8 cellular contexts compared by ENCODE assay signal in the genomic region with DNA sequence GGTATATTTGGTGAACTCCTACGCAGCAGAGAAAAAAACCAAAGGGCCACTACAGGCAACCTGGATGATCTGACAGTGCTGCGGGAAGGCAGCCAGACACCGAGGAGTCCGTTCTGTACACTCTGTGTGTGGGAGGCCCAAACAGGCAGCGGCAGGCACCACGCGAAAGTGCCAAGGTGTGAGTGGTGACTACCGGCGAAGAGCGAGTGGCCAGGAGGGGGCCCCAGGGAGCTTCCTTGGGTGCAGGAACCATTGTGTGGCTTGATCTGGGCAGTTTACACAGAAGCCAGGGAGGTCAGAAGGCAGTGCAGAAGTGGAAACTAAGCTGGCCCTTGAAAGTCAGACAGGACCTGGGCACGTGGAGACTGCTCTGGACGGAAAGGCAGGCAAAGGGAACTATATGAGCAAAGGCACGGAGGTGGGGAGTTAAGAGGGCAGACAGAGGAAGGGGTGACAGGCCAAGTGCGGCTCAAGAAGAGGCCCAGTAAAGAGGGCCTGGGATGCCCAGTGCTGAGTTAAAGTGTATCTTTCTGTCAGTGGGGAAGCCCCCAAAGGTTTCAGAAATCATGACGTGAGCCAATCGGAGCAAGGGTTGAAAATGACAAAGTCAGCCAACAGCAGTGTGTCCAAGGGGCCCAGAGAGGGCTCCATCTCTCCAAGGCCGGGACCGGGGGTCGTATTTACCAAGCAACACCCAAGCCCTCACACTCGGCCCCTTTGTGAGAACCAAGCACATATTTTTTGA. TPM values are rescaled to one million over a fixed set of nuclear protein-coding genes. Genes with fewer than 3 reads are reported as not detected.
DNase-seq lines count a peak whose midpoint lies in the region; ATAC-seq and TF ChIP-seq lines count a peak whose summit lies in the region.

No MANE protein-coding gene starts in this region.

- peaks cover 23% of the 10 kb centered on the region for H3K4me1 Mint-ChIP-seq in activated CD8-positive, alpha-beta T cell treated with anti-CD3 and anti-CD28 coated beads, Interleukin-2, amount 10 ng/mL, durations not matched to agents 7 days and 5 days (ENCODE audit: low read depth)
- peaks cover 40% of the 10 kb centered on the region for H3K4me1 Mint-ChIP-seq in neural crest cell

- no peak overlapping the region for H3K4me3 Mint-ChIP-seq in activated CD8-positive, alpha-beta T cell treated with anti-CD3 and anti-CD28 coated beads, Interleukin-2, amount 10 ng/mL, durations not matched to agents 7 days and 5 days
- peak overlapping the region; percentile 20 for H3K4me3 Mint-ChIP-seq in neural crest cell

- CTCF ChIA-PET in BJ (lab: Yijun Ruan, JAX), result interaction anchor here (0.6 to 1.4 kb wide), 8 partner anchors 9 to 164 kb away, joined by 3 to 4 read pairs (median 3); no protein-coding TSS in a partner anchor
- CTCF ChIA-PET in activated CD8-positive, alpha-beta T cell treated with anti-CD3 and anti-CD28 coated beads, Interleukin-2, amount 10 ng/mL, durations not matched to agents 7 days and 5 days (lab: Charles Lee), result interaction anchor here (0.6 to 1.5 kb wide), 5 partner anchors 9 to 210 kb away, joined by 3 to 5 read pairs (median 3); no protein-coding TSS in a partner anchor

- no peaks in the 10 kb centered on the region for H3K9me3 Mint-ChIP-seq in activated CD8-positive, alpha-beta T cell treated with anti-CD3 and anti-CD28 coated beads, Interleukin-2, amount 10 ng/mL, durations not matched to agents 7 days and 5 days (ENCODE audit: insufficient read depth)
- H3K9me3 Mint-ChIP-seq in neural crest cell, result no peaks in the 10 kb centered on the region

- no peaks in the 10 kb centered on the region for H3K27me3 ChIP-seq in BJ (ENCODE audit: control insufficient read depth, insufficient read depth, low read length)

- no peaks in the 10 kb centered on the region for H3K27me3 Mint-ChIP-seq in activated CD8-positive, alpha-beta T cell treated with anti-CD3 and anti-CD28 coated beads, Interleukin-2, amount 10 ng/mL, durations not matched to agents 7 days and 5 days (ENCODE audit: low read depth)
- no peaks in the 10 kb centered on the region for H3K27me3 Mint-ChIP-seq in neural crest cell (ENCODE audit: low read depth)

- peaks cover 5% of the 10 kb centered on the region for H3K36me3 ChIP-seq in BJ (ENCODE audit: control insufficient read depth, insufficient read depth, low read length)

- DNase-seq in BJ (ENCODE audit: low read depth), result no peak
- peak in 51 of 76 experiments; percentile 8 to 63 (median 37) for DNase-seq in HUDEP-2 (lab: John Stamatoyannopoulos, UW; ENCODE audit: unreplicated experiment in 76 of 76)
- DNase-seq in activated CD8-positive, alpha-beta T cell treated with anti-CD3 and anti-CD28 coated beads, Interleukin-2, amount 10 ng/mL, durations not matched to agents 7 days and 5 days, result peak; percentile 53
- DNase-seq in neural crest cell (ENCODE audit: low read depth, low spot score), result no peak
- no peak for DNase-seq in NCI-H1105 (lab: John Stamatoyannopoulos, UW)
- no peak for DNase-seq in NCI-H2227 treated with DMSO at 0.1 percent for 48 hours (lab: John Stamatoyannopoulos, UW)

- no peak overlapping the region for H3K4me3 ChIP-seq in BJ (ENCODE audit: low read depth, low read length)

- H3K27ac Mint-ChIP-seq in activated CD8-positive, alpha-beta T cell treated with anti-CD3 and anti-CD28 coated beads, Interleukin-2, amount 10 ng/mL, durations not matched to agents 7 days and 5 days, result no peak overlapping the region
- peak overlapping the region; percentile 91 for H3K27ac Mint-ChIP-seq in neural crest cell (ENCODE audit: unreplicated experiment)

- peaks cover 9% of the 10 kb centered on the region for H3K36me3 Mint-ChIP-seq in activated CD8-positive, alpha-beta T cell treated with anti-CD3 and anti-CD28 coated beads, Interleukin-2, amount 10 ng/mL, durations not matched to agents 7 days and 5 days (ENCODE audit: low read depth)
- peaks cover 4% of the 10 kb centered on the region for H3K36me3 Mint-ChIP-seq in neural crest cell (ENCODE audit: low read depth)

- peak; percentile 46 for ATAC-seq in activated CD8-positive, alpha-beta T cell treated with anti-CD3 and anti-CD28 coated beads, Interleukin-2, amount 10 ng/mL, durations not matched to agents 7 days and 5 days
- ATAC-seq in esophagus mucosa (peak; percentile 84), HG02571 (IDR thresholded peaks at IDR 0.05; ENCODE audit: unreplicated experiment) (no peak)

- peak; percentile 43 for TF ChIP-seq CTCF in BJ (IDR thresholded peaks at IDR 0.05; ENCODE audit: insufficient read depth, low read depth, low read length)
- peak; percentile 59 for TF ChIP-seq CTCF in neural crest cell (conservative IDR thresholded peaks at IDR 0.05)

- POLR2A ChIA-PET in BJ (lab: Charles Lee), result no interaction called here
- POLR2A ChIA-PET in activated CD8-positive, alpha-beta T cell treated with anti-CD3 and anti-CD28 coated beads, Interleukin-2, amount 10 ng/mL, durations not matched to agents 7 days and 5 days (lab: Charles Lee), result no interaction called here

RNA-seq across cellular contexts. Expression of a gene that starts 10.6 kb away (rescaled TPM):
- 26.5 and 75.5 TPM in 2 replicates for polyA plus RNA-seq in BJ (2011; rRNA removed)
- polyA minus RNA-seq in BJ (2011; rRNA and poly(A)+ RNA removed), result 35.2 and 48.1 TPM in 2 replicates
- 10 to 100 TPM; 30.8 to 31.4 TPM for total RNA-seq in activated CD8-positive, alpha-beta T cell treated with anti-CD3 and anti-CD28 coated beads, Interleukin-2, amount 10 ng/mL, durations not matched to agents 7 days and 5 days
- total RNA-seq in esophagus mucosa, result 22.6 TPM
- 58.3 and 60.3 TPM in 2 replicates for total RNA-seq in neural crest cell

RNA-seq across cellular contexts. Expression of a gene that starts 55.0 kb away (rescaled TPM):
- polyA plus RNA-seq in BJ (2011; rRNA removed), result 120 and 183 TPM in 2 replicates
- polyA minus RNA-seq in BJ (2011; rRNA and poly(A)+ RNA removed), result 114 and 161 TPM in 2 replicates
- total RNA-seq in activated CD8-positive, alpha-beta T cell treated with anti-CD3 and anti-CD28 coated beads, Interleukin-2, amount 10 ng/mL, durations not matched to agents 7 days and 5 days, result 10 to 100 TPM; 74.7 to 82.9 TPM
- total RNA-seq in esophagus mucosa (71.0 TPM), neural crest cell (243 and 250 TPM in 2 replicates)

Comparison
In these comparisons a context has a peak if more than half of its experiments do, and no peak if none do; other contexts are left out.
1. DNase-seq: peak in HUDEP-2 (51 of 76) and activated CD8-positive, alpha-beta T cell treated with anti-CD3 and anti-CD28 coated beads, Interleukin-2, amount 10 ng/mL, durations not matched to agents 7 days and 5 days (single experiment); none in BJ (single experiment), neural crest cell (single experiment), NCI-H1105 (single experiment) and NCI-H2227 treated with DMSO at 0.1 percent for 48 hours (single experiment).